In the genomic region with DNA sequence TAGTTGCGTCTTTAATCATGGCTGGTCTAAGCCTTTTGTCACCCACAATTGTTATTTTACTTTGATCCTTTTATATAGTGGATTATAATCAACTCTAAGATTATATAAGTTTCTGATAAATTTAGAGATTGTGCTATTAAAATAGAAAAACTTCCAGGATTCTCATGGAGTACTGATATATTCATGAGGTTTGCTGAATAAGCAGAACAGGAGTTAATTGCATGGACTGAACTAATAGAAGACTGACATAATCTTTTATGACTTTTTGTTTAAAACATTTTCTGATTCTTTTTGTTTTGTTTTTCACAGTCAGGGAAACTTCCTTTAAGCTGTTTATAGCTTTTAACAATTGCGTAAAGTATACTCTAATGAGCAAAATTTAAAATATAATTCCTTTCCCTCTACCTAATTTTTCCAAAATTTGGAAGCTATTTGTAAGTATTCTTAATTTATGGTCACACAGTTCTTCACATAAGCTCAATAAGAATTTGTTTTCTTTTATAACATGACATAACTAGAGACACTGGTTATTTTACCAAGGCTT, we compare ENCODE assay signal across 30 cellular contexts.
"Had no signal": no experiment of that assay in that cellular context is flagged by ENCODE, and none has a peak within 500 bp of the region (broad histone marks: within the 10 kb centered on the region; RNA-seq: fewer than 3 reads in every experiment).

No MANE protein-coding gene starts in this region.

- H3K9ac ChIP-seq: neural progenitor cell, parathyroid adenoma had no signal

- DNase-seq: natural killer cell; occipital lobe; ovary; posterior cingulate gyrus; psoas muscle; right cardiac atrium; spleen; stimulated activated CD4-positive, alpha-beta T cell treated with anti-CD3 and anti-CD28 coated beads, Interleukin-12 subunit alpha, Interleukin-12 subunit beta, amount 100 ng/mL, for 4 hours; stimulated activated CD4-positive, alpha-beta T cell treated with anti-CD3 and anti-CD28 coated beads, Interleukin-1b, Interleukin-23, amount 100 ng/mL, for 48 hours; stimulated activated CD4-positive, alpha-beta T cell treated with anti-CD3 and anti-CD28 coated beads, Interleukin-4, amount 100 ng/mL, for 1 hour; stimulated activated CD4-positive, alpha-beta T cell treated with anti-CD3 and anti-CD28 coated beads, Interleukin-4, amount 100 ng/mL, for 4 hours; stimulated activated CD8-positive, alpha-beta memory T cell treated with anti-CD3 and anti-CD28 coated beads, Interleukin-4, amount 100 ng/mL, for 48 hours; stimulated activated naive B cell treated with anti-CD40 and anti-IgM and Interleukin-4, amounts not matched to agents 10 μg/mL and 1 μg/mL and 100 μg/mL, for 72 hours; stimulated activated naive CD4-positive, alpha-beta T cell treated with Interleukin-2 at 50 U/mL for 16 hours; stomach; thyroid gland; trophoblast cell; upper lobe of left lung had no signal

- FAIRE-seq: urothelium cell line had no signal

- H3K79me2 ChIP-seq: parathyroid adenoma had no signal

- H3K4me2 ChIP-seq: neural progenitor cell, smooth muscle cell had no signal

- H3K4me1 Mint-ChIP-seq: natural killer cell; nephron; neural progenitor cell; stimulated activated naive B cell treated with anti-CD40 and anti-IgM and Interleukin-4, amounts not matched to agents 10 μg/mL and 1 μg/mL and 100 μg/mL, for 72 hours had no signal

- H3K27me3 Mint-ChIP-seq: progenitor cell of endocrine pancreas had no signal

- H3K36me3 ChIP-seq: neural progenitor cell, ovary, spleen, stomach, thoracic aorta, thyroid gland, tibial nerve, upper lobe of left lung, vagina had no signal

- H3K4me3 Mint-ChIP-seq: natural killer cell; nephron; neural progenitor cell; stimulated activated naive B cell treated with anti-CD40 and anti-IgM and Interleukin-4, amounts not matched to agents 10 μg/mL and 1 μg/mL and 100 μg/mL, for 72 hours; stimulated activated naive CD8-positive, alpha-beta T cell treated with anti-CD3 and anti-CD28 coated beads, Interleukin-15, Interleukin-2, amounts not matched to agents 100 ng/mL and 50 ng/mL, for 24 hours had no signal

- H3K4me1 ChIP-seq: neural progenitor cell, parathyroid adenoma, psoas muscle, spleen, stomach, thyroid gland, tibial nerve, upper lobe of left lung, vagina had no signal

- H3K27ac ChIP-seq: neural progenitor cell, ovary, parathyroid adenoma, psoas muscle, skin epidermis, spleen, stomach, thoracic aorta, thyroid gland, tibial nerve, upper lobe of left lung, vagina had no signal

- ATAC-seq: natural killer cell; psoas muscle; right cardiac atrium; sciatic nerve; stimulated activated naive B cell treated with anti-CD40 and anti-IgM and Interleukin-4, amounts not matched to agents 10 μg/mL and 1 μg/mL and 100 μg/mL, for 72 hours had no signal

- H3K9me3 Mint-ChIP-seq: natural killer cell had no signal

- H3K4me3 ChIP-seq: neural progenitor cell, ovary, psoas muscle, skin epidermis, smooth muscle cell, spleen, stomach, thoracic aorta, thyroid gland, tibial nerve, upper lobe of left lung, vagina had no signal

- H3K27me3 ChIP-seq: neural progenitor cell, ovary, thyroid gland, tibial nerve, upper lobe of left lung, vagina had no signal

- H3K9me3 ChIP-seq: ovary, psoas muscle, thoracic aorta, thyroid gland, upper lobe of left lung, vagina had no signal

- H3K36me3 Mint-ChIP-seq: natural killer cell had no signal

- H3K27ac Mint-ChIP-seq: natural killer cell; nephron; neural progenitor cell; progenitor cell of endocrine pancreas; stimulated activated naive B cell treated with anti-CD40 and anti-IgM and Interleukin-4, amounts not matched to agents 10 μg/mL and 1 μg/mL and 100 μg/mL, for 72 hours; stimulated activated naive CD8-positive, alpha-beta T cell treated with anti-CD3 and anti-CD28 coated beads, Interleukin-15, Interleukin-2, amounts not matched to agents 100 ng/mL and 50 ng/mL, for 24 hours had no signal

- H2AFZ ChIP-seq: neural progenitor cell, parathyroid adenoma had no signal
